Comparison of ENCODE assay signal across 8 cellular contexts in genomic region chr4:39526283-39526682, GRCh38. TPM values are rescaled to one million over a fixed set of nuclear protein-coding genes. Genes with fewer than 3 reads are reported as not detected.
DNase-seq lines count a peak whose midpoint lies in the region; ATAC-seq, FAIRE-seq and TF ChIP-seq lines count a peak whose summit lies in the region.

No MANE protein-coding gene starts in this region.

- DNase-seq in Calu3 (no peak), endothelial cell (ENCODE audit: low spot score) (no peak), osteocyte (ENCODE audit: extremely low spot score, unreplicated experiment) (no peak), HuH-7 (ENCODE audit: low spot score) (no peak), D721Med (ENCODE audit: insufficient read length, low spot score) (no peak)

- H3K9me3 ChIP-seq in OCI-LY1 (ENCODE audit: low read length): no peaks in the 10 kb centered on the region

- BruUV-seq in Calu3 (replicated peaks; lab: Mats Ljungman, UMichigan): no TSS peak

- H3K4me1 Mint-ChIP-seq in Calu3 (ENCODE audit: low read depth, unreplicated experiment): no peaks in the 10 kb centered on the region
- H3K4me1 Mint-ChIP-seq in endothelial cell (ENCODE audit: unreplicated experiment): peaks cover 22% of the 10 kb centered on the region
- peaks cover 56% of the 10 kb centered on the region for H3K4me1 Mint-ChIP-seq in osteocyte (ENCODE audit: unreplicated experiment)

- intact Hi-C loops in Calu3 (cut with micrococcal nuclease; ENCODE audit: unreplicated experiment): loop anchor here (5.0 kb wide), 1 partner anchor 111 kb away; the partner anchor contains the start of gene SMIM14

- H3K27me3 Mint-ChIP-seq in Calu3 (ENCODE audit: unreplicated experiment): no peaks in the 10 kb centered on the region
- H3K27me3 Mint-ChIP-seq in endothelial cell (ENCODE audit: unreplicated experiment): peaks cover 2% of the 10 kb centered on the region
- no peaks in the 10 kb centered on the region for H3K27me3 Mint-ChIP-seq in osteocyte (ENCODE audit: unreplicated experiment)

- peak overlapping the region; percentile 87 for H3K4me3 Mint-ChIP-seq in Calu3 (ENCODE audit: low read depth, unreplicated experiment)
- peak overlapping the region; percentile 99 for H3K4me3 Mint-ChIP-seq in endothelial cell (ENCODE audit: unreplicated experiment)
- peak overlapping the region; percentile 98 for H3K4me3 Mint-ChIP-seq in osteocyte (ENCODE audit: unreplicated experiment)

- no peaks in the 10 kb centered on the region for H3F3A ChIP-seq in OCI-LY1 (ENCODE audit: insufficient read depth, low read length)

- H3K9me3 Mint-ChIP-seq in Calu3 (ENCODE audit: low read depth, unreplicated experiment): peaks cover 4% of the 10 kb centered on the region
- peaks cover 4% of the 10 kb centered on the region for H3K9me3 Mint-ChIP-seq in endothelial cell (ENCODE audit: unreplicated experiment)
- peaks cover 8% of the 10 kb centered on the region for H3K9me3 Mint-ChIP-seq in osteocyte (ENCODE audit: unreplicated experiment)

- H3K27ac ChIP-seq in OCI-LY1 (ENCODE audit: low read depth, low read length, poor library complexity, severe bottlenecking): no peak overlapping the region

- H3K36me3 Mint-ChIP-seq in Calu3 (ENCODE audit: insufficient read depth, unreplicated experiment): peaks cover 52% of the 10 kb centered on the region
- H3K36me3 Mint-ChIP-seq in endothelial cell (ENCODE audit: low read depth, unreplicated experiment): peaks cover 29% of the 10 kb centered on the region
- peaks cover 12% of the 10 kb centered on the region for H3K36me3 Mint-ChIP-seq in osteocyte (ENCODE audit: unreplicated experiment)

- H3K9me2 ChIP-seq in OCI-LY1 (ENCODE audit: low read depth, low read length): no peaks in the 10 kb centered on the region

- no peaks in the 10 kb centered on the region for H3K36me3 ChIP-seq in OCI-LY1 (ENCODE audit: insufficient read depth, low read length)

- peak overlapping the region; percentile 76 for H3K4me3 ChIP-seq in OCI-LY1 (ENCODE audit: low read depth, low read length, poor library complexity, severe bottlenecking)

- CTCF ChIA-PET in Calu3 (lab: Charles Lee): interaction anchor here (0.6 kb wide), 1 partner anchor 28 kb away, joined by 3 read pairs; no protein-coding TSS in a partner anchor

- H2AFZ ChIP-seq in OCI-LY1 (ENCODE audit: low read length): no peak overlapping the region

- H3K27me3 ChIP-seq in OCI-LY1 (ENCODE audit: insufficient read depth, low read length): no peaks in the 10 kb centered on the region

- H3K4me1 ChIP-seq in OCI-LY1 (ENCODE audit: insufficient read depth, low read length, severe bottlenecking): peaks cover 26% of the 10 kb centered on the region

- H3K79me2 ChIP-seq in OCI-LY1 (ENCODE audit: insufficient read depth, low read length): peaks cover 28% of the 10 kb centered on the region

- H4K20me1 ChIP-seq in OCI-LY1 (ENCODE audit: insufficient read depth, low read length): no peaks in the 10 kb centered on the region

- peak overlapping the region; percentile 73 for H3K9ac ChIP-seq in OCI-LY1 (ENCODE audit: low read length)

- TF ChIP-seq CTCF in Calu3 (IDR thresholded peaks at IDR 0.05; ENCODE audit: unreplicated experiment) (no peak), OCI-LY1 (IDR thresholded peaks at IDR 0.05; ENCODE audit: low read length) (no peak), endothelial cell (IDR thresholded peaks at IDR 0.05; ENCODE audit: unreplicated experiment) (no peak), osteocyte (IDR thresholded peaks at IDR 0.05) (no peak), D721Med (IDR thresholded peaks at IDR 0.05; ENCODE audit: insufficient read depth, missing control alignments) (no peak)

- FAIRE-seq in D721Med (lab: Jason Lieb, UNC): no peak

- H3K27ac Mint-ChIP-seq in Calu3 (ENCODE audit: unreplicated experiment) (peak overlapping the region; percentile 97), endothelial cell (ENCODE audit: unreplicated experiment) (peak overlapping the region; percentile 96), osteocyte (ENCODE audit: unreplicated experiment) (peak overlapping the region; percentile 98)

- peak overlapping the region; percentile 97 for H3K4me2 ChIP-seq in OCI-LY1 (ENCODE audit: low read length)

- ATAC-seq in GM18873 (IDR thresholded peaks at IDR 0.05; ENCODE audit: low FRiP score, unreplicated experiment) (no peak), HG03097 (IDR thresholded peaks at IDR 0.05; ENCODE audit: low FRiP score, unreplicated experiment) (no peak)

RNA-seq across cellular contexts. Expression of gene UGDH, which starts 1.0 kb away (rescaled TPM):
- 71.8 and 77.3 TPM in 2 replicates for total RNA-seq in Calu3 (2022)
- total RNA-seq in endothelial cell (ENCODE audit: unreplicated experiment): 93.9 TPM
- 192 and 200 TPM in 2 replicates for total RNA-seq in osteocyte
